In genomic region chr4:168397611-168398169, GRCh38 we compare ENCODE assay signal across 24 cellular contexts.
"Had no signal": no experiment of that assay in that cellular context is flagged by ENCODE, and none has a peak within 500 bp of the region (broad histone marks: within the 10 kb centered on the region; RNA-seq: fewer than 3 reads in every experiment).

No MANE protein-coding gene starts in this region.

- H2AFZ ChIP-seq: parathyroid adenoma had no signal

- H3K27ac Mint-ChIP-seq: mesothelial cell of epicardium; naive B cell; natural killer cell treated with Interleukin-12 subunit alpha and Interleukin-12 subunit beta and Interleukin-15 and Interleukin-18, amount 100 ng/mL, for 72 hours; progenitor cell of endocrine pancreas had no signal

- H3K9ac ChIP-seq: parathyroid adenoma had no signal

- H3K27ac ChIP-seq: dorsolateral prefrontal cortex, epithelial cell of prostate, gastrocnemius medialis, parathyroid adenoma, sigmoid colon, skin epidermis, spleen, suprapubic skin, transverse colon, vagina had no signal

- H3K4me3 ChIP-seq: dorsolateral prefrontal cortex, gastrocnemius medialis, mucosa of descending colon, sigmoid colon, skin epidermis, spleen, suprapubic skin, transverse colon, vagina had no signal

- H3K27me3 Mint-ChIP-seq: naive B cell; natural killer cell treated with Interleukin-12 subunit alpha and Interleukin-12 subunit beta and Interleukin-15 and Interleukin-18, amount 100 ng/mL, for 72 hours; progenitor cell of endocrine pancreas; stimulated activated naive CD8-positive, alpha-beta T cell treated with anti-CD3 and anti-CD28 coated beads, Interleukin-15, amount 100 ng/mL, for 72 hours had no signal

- DNase-seq: dorsolateral prefrontal cortex; effector CD4-positive, alpha-beta T cell; foreskin fibroblast; gastrocnemius medialis; head of caudate nucleus; mesenchymal stem cell; mucosa of descending colon; naive B cell; sigmoid colon; spleen; stimulated activated CD4-positive, alpha-beta T cell treated with anti-CD3 and anti-CD28 coated beads, Interleukin-4, amount 100 ng/mL, for 4 hours; stimulated activated naive CD4-positive, alpha-beta T cell; stimulated activated naive CD8-positive, alpha-beta T cell treated with anti-CD3 and anti-CD28 coated beads, Interleukin-15, amount 100 ng/mL, for 72 hours; transverse colon had no signal

- H3K9me3 Mint-ChIP-seq: natural killer cell treated with Interleukin-12 subunit alpha and Interleukin-12 subunit beta and Interleukin-15 and Interleukin-18, amount 100 ng/mL, for 72 hours had no signal

- H3K4me3 Mint-ChIP-seq: mesothelial cell of epicardium; naive B cell; natural killer cell treated with Interleukin-12 subunit alpha and Interleukin-12 subunit beta and Interleukin-15 and Interleukin-18, amount 100 ng/mL, for 72 hours; neural crest cell; stimulated activated naive CD8-positive, alpha-beta T cell treated with anti-CD3 and anti-CD28 coated beads, Interleukin-15, amount 100 ng/mL, for 72 hours had no signal

- H3K4me1 ChIP-seq: gastrocnemius medialis, parathyroid adenoma, sigmoid colon, spleen, suprapubic skin, vagina had no signal

- H3K27me3 ChIP-seq: dorsolateral prefrontal cortex, gastrocnemius medialis, sigmoid colon, spleen, suprapubic skin, transverse colon, vagina had no signal

- H3K4me1 Mint-ChIP-seq: mesothelial cell of epicardium; stimulated activated naive CD8-positive, alpha-beta T cell treated with anti-CD3 and anti-CD28 coated beads, Interleukin-15, amount 100 ng/mL, for 72 hours had no signal

- ATAC-seq: esophagus mucosa; gastrocnemius medialis; stimulated activated naive CD8-positive, alpha-beta T cell treated with anti-CD3 and anti-CD28 coated beads, Interleukin-15, amount 100 ng/mL, for 72 hours had no signal

- H3K79me2 ChIP-seq: parathyroid adenoma had no signal

- H3K9me3 ChIP-seq: gastrocnemius medialis, mucosa of descending colon, sigmoid colon, suprapubic skin, transverse colon, vagina had no signal
